ENCODE assay signal across 16 cellular contexts in genomic region chr11:118703563-118704106, GRCh38. TPM values are rescaled to one million over a fixed set of nuclear protein-coding genes. Genes with fewer than 3 reads are reported as not detected.
DNase-seq lines count a peak whose midpoint lies in the region; ATAC-seq and TF ChIP-seq lines count a peak whose summit lies in the region.
"Had no signal": no experiment of that assay in that cellular context is flagged by ENCODE, and none has a peak within 500 bp of the region (broad histone marks: within the 10 kb centered on the region; RNA-seq: fewer than 3 reads in every experiment).

No MANE protein-coding gene starts in this region.

- H3K9me3 ChIP-seq in upper lobe of right lung = no peaks in the 10 kb centered on the region

- H3K27ac Mint-ChIP-seq in immature natural killer cell = peak overlapping the region in 4 of 6 donors; percentile 40 to 84 (median 76)
- H3K27ac Mint-ChIP-seq in activated T-cell treated with anti-CD3 and anti-CD28 coated beads, Interleukin-2, amount 50 U/mL, for 72 hours = no peak overlapping the region
- H3K27ac Mint-ChIP-seq: mesothelial cell of epicardium had no signal

- TF ChIP-seq CTCF in upper lobe of right lung (IDR thresholded peaks at IDR 0.05) = no peak

- no peaks in the 10 kb centered on the region for H3K4me1 ChIP-seq in upper lobe of right lung
- H3K4me1 ChIP-seq: parathyroid adenoma had no signal

- no peak overlapping the region for H3K4me3 ChIP-seq in upper lobe of right lung

- H3K36me3 ChIP-seq in upper lobe of right lung = no peaks in the 10 kb centered on the region

- H3K4me3 Mint-ChIP-seq in immature natural killer cell = no peak overlapping the region
- H3K4me3 Mint-ChIP-seq in activated T-cell treated with anti-CD3 and anti-CD28 coated beads, Interleukin-2, amount 50 U/mL, for 72 hours = no peak overlapping the region
- H3K4me3 Mint-ChIP-seq: activated CD4-positive, alpha-beta T cell treated with anti-CD3 and anti-CD28 coated beads, Interleukin-2, amount 10 ng/mL, durations not matched to agents 7 days and 5 days; mesothelial cell of epicardium had no signal

- intact Hi-C loops in left ventricle myocardium superior (cut with micrococcal nuclease) (no loop called here), Right ventricle myocardium inferior (cut with DNase I) (no loop called here), upper lobe of right lung (cut with DNase I) (no loop called here)

- H3K4me1 Mint-ChIP-seq in immature natural killer cell = peaks cover 52 to 57% of the 10 kb centered on the region in 2 donors
- H3K4me1 Mint-ChIP-seq in activated T-cell treated with anti-CD3 and anti-CD28 coated beads, Interleukin-2, amount 50 U/mL, for 72 hours (ENCODE audit: low read depth) = peaks cover 41% of the 10 kb centered on the region

- H3K27ac ChIP-seq in upper lobe of right lung = no peak overlapping the region
- H3K27ac ChIP-seq: parathyroid adenoma had no signal

- DNase-seq in left ventricle myocardium superior (no peak), Right ventricle myocardium inferior (ENCODE audit: missing footprints) (no peak), NOMO-1 treated with dmso at 0.1 percent for 144 hours (lab: John Stamatoyannopoulos, UW; ENCODE audit: unreplicated experiment) (peak; percentile 5), immature natural killer cell (no peak), upper lobe of right lung (no peak), NCI-H524 treated with DMSO at 0.1 percent for 48 hours (lab: John Stamatoyannopoulos, UW) (no peak), NCI-H2171 treated with DMSO at 0.1 percent for 48 hours (lab: John Stamatoyannopoulos, UW) (no peak)
- no peak for DNase-seq in activated T-cell treated with anti-CD3 and anti-CD28 coated beads, Interleukin-2, amount 50 U/mL, for 72 hours
- DNase-seq: activated CD4-positive, alpha-beta T cell treated with anti-CD3 and anti-CD28 coated beads, Interleukin-2, amount 10 ng/mL, durations not matched to agents 7 days and 5 days; GOT3; Karpas-422; NCI-H2081; stimulated activated CD8-positive, alpha-beta memory T cell treated with anti-CD3 and anti-CD28 coated beads, Interleukin-4, amount 100 ng/mL, for 48 hours had no signal

- no peaks in the 10 kb centered on the region for H3K27me3 ChIP-seq in upper lobe of right lung

- peaks cover 9 to 16% (median 10%) of the 10 kb centered on the region in 3 donors for H3K27me3 Mint-ChIP-seq in immature natural killer cell (ENCODE audit: low read depth in 3 of 3)
- H3K27me3 Mint-ChIP-seq in activated T-cell treated with anti-CD3 and anti-CD28 coated beads, Interleukin-2, amount 50 U/mL, for 72 hours (ENCODE audit: low read depth) = no peaks in the 10 kb centered on the region

- H3K36me3 Mint-ChIP-seq in immature natural killer cell = peaks cover 0 to 4% (median 4%) of the 10 kb centered on the region in 3 donors
- peaks cover 7 to 15% of the 10 kb centered on the region in 2 donors for H3K36me3 Mint-ChIP-seq in activated T-cell treated with anti-CD3 and anti-CD28 coated beads, Interleukin-2, amount 50 U/mL, for 72 hours (ENCODE audit: insufficient read depth in 2 of 2)

- no peaks in the 10 kb centered on the region for H3K9me3 Mint-ChIP-seq in immature natural killer cell
- peaks cover 3% of the 10 kb centered on the region in 2 donors for H3K9me3 Mint-ChIP-seq in activated T-cell treated with anti-CD3 and anti-CD28 coated beads, Interleukin-2, amount 50 U/mL, for 72 hours
- H3K9me3 Mint-ChIP-seq: mesothelial cell of epicardium had no signal

- peak; percentile 52 for ATAC-seq in left ventricle myocardium superior
- no peak for ATAC-seq in Right ventricle myocardium inferior
- peak; percentile 76 for ATAC-seq in upper lobe of right lung
- ATAC-seq in activated T-cell treated with anti-CD3 and anti-CD28 coated beads, Interleukin-2, amount 50 U/mL, for 72 hours (replicated peaks in 1 of 2) = no peak

RNA-seq across cellular contexts. Expression of gene TREH, which starts 24.2 kb away (rescaled TPM):
- not detected for total RNA-seq in left ventricle myocardium superior
- total RNA-seq in Right ventricle myocardium inferior = not detected
- not detected for polyA plus RNA-seq in immature natural killer cell
- 0.46 TPM for total RNA-seq in upper lobe of right lung
- total RNA-seq in activated T-cell treated with anti-CD3 and anti-CD28 coated beads, Interleukin-2, amount 50 U/mL, for 72 hours = not detected
- total RNA-seq: activated CD4-positive, alpha-beta T cell treated with anti-CD3 and anti-CD28 coated beads, Interleukin-2, amount 10 ng/mL, durations not matched to agents 7 days and 5 days; mesothelial cell of epicardium; OCI-LY7 had no signal

Comparison
In these comparisons a context has a peak if more than half of its experiments do, and no peak if none do; other contexts are left out.
1. ATAC-seq: peak in left ventricle myocardium superior (single experiment) and upper lobe of right lung (single experiment); none in Right ventricle myocardium inferior (single experiment) and activated T-cell treated with anti-CD3 and anti-CD28 coated beads, Interleukin-2, amount 50 U/mL, for 72 hours (0 of 2).